27 cellular contexts compared by ENCODE assay signal in genomic region chr9:108652851-108653250, GRCh38.
"Had no signal": no experiment of that assay in that cellular context is flagged by ENCODE, and none has a peak within 500 bp of the region (broad histone marks: within the 10 kb centered on the region; RNA-seq: fewer than 3 reads in every experiment).

No MANE protein-coding gene starts in this region.

- H3K27me3 Mint-ChIP-seq: stimulated activated memory B cell treated with anti-CD40 and anti-IgM and Interleukin-4, amounts not matched to agents 10 μg/mL and 1 μg/mL and 100 μg/mL, for 72 hours; stimulated activated naive B cell treated with anti-CD40 and anti-IgM and Interleukin-4, amounts not matched to agents 10 μg/mL and 1 μg/mL and 100 μg/mL, for 72 hours; stimulated activated naive CD8-positive, alpha-beta T cell treated with anti-CD3 and anti-CD28 coated beads, Interleukin-15, Interleukin-2, amounts not matched to agents 100 ng/mL and 50 ng/mL, for 24 hours had no signal

- H3K27ac ChIP-seq: stomach, suprapubic skin, testis, thoracic aorta, thyroid gland, tibial artery, tibial nerve, transverse colon, upper lobe of left lung, upper lobe of right lung, uterus, vagina had no signal

- H3K36me3 ChIP-seq: stomach, suprapubic skin, thoracic aorta, thyroid gland, tibial artery, tibial nerve, transverse colon, upper lobe of left lung, upper lobe of right lung, uterus, vagina had no signal

- H3K4me3 Mint-ChIP-seq: stimulated activated effector memory CD8-positive, alpha-beta T cell treated with anti-CD3 and anti-CD28 coated beads, Interleukin-12 subunit alpha, Interleukin-12 subunit beta, amount 100 ng/mL, for 72 hours; stimulated activated memory B cell treated with anti-CD40 and anti-IgM and Interleukin-4, amounts not matched to agents 10 μg/mL and 1 μg/mL and 100 μg/mL, for 72 hours; stimulated activated naive B cell treated with anti-CD40 and anti-IgM and Interleukin-4, amounts not matched to agents 10 μg/mL and 1 μg/mL and 100 μg/mL, for 72 hours; stimulated activated naive CD8-positive, alpha-beta T cell treated with anti-CD3 and anti-CD28 coated beads, Interleukin-15, amount 100 ng/mL, for 72 hours; stimulated activated naive CD8-positive, alpha-beta T cell treated with anti-CD3 and anti-CD28 coated beads, Interleukin-15, Interleukin-2, amounts not matched to agents 100 ng/mL and 50 ng/mL, for 24 hours; type B pancreatic cell had no signal

- H3K4me3 ChIP-seq: stomach, suprapubic skin, testis, thoracic aorta, thyroid gland, tibial artery, tibial nerve, transverse colon, upper lobe of left lung, upper lobe of right lung, uterus, vagina had no signal

- H3K4me1 Mint-ChIP-seq: stimulated activated effector memory CD8-positive, alpha-beta T cell treated with anti-CD3 and anti-CD28 coated beads, Interleukin-12 subunit alpha, Interleukin-12 subunit beta, amount 100 ng/mL, for 72 hours; stimulated activated memory B cell treated with anti-CD40 and anti-IgM and Interleukin-4, amounts not matched to agents 10 μg/mL and 1 μg/mL and 100 μg/mL, for 72 hours; stimulated activated naive B cell treated with anti-CD40 and anti-IgM and Interleukin-4, amounts not matched to agents 10 μg/mL and 1 μg/mL and 100 μg/mL, for 72 hours; stimulated activated naive CD8-positive, alpha-beta T cell treated with anti-CD3 and anti-CD28 coated beads, Interleukin-15, amount 100 ng/mL, for 72 hours had no signal

- ATAC-seq: stimulated activated effector memory CD8-positive, alpha-beta T cell treated with anti-CD3 and anti-CD28 coated beads, Interleukin-12 subunit alpha, Interleukin-12 subunit beta, amount 100 ng/mL, for 72 hours; stimulated activated memory B cell treated with anti-CD40 and anti-IgM and Interleukin-4, amounts not matched to agents 10 μg/mL and 1 μg/mL and 100 μg/mL, for 72 hours; stimulated activated naive B cell treated with anti-CD40 and anti-IgM and Interleukin-4, amounts not matched to agents 10 μg/mL and 1 μg/mL and 100 μg/mL, for 72 hours; stimulated activated naive CD8-positive, alpha-beta T cell treated with anti-CD3 and anti-CD28 coated beads, Interleukin-15, amount 100 ng/mL, for 72 hours; stimulated activated naive CD8-positive, alpha-beta T cell treated with anti-CD3 and anti-CD28 coated beads, Interleukin-15, Interleukin-2, amounts not matched to agents 100 U/mL and 50 U/mL, for 24 hours; upper lobe of right lung had no signal

- H3K36me3 Mint-ChIP-seq: stimulated activated effector memory CD8-positive, alpha-beta T cell treated with anti-CD3 and anti-CD28 coated beads, Interleukin-12 subunit alpha, Interleukin-12 subunit beta, amount 100 ng/mL, for 72 hours; stimulated activated memory B cell treated with anti-CD40 and anti-IgM and Interleukin-4, amounts not matched to agents 10 μg/mL and 1 μg/mL and 100 μg/mL, for 72 hours; type B pancreatic cell had no signal

- H3K27me3 ChIP-seq: stomach, suprapubic skin, testis, thyroid gland, tibial artery, tibial nerve, transverse colon, upper lobe of left lung, upper lobe of right lung, uterus, vagina had no signal

- H3K9me3 ChIP-seq: stomach, suprapubic skin, testis, thoracic aorta, thyroid gland, tibial artery, tibial nerve, transverse colon, upper lobe of left lung, upper lobe of right lung, uterus, vagina had no signal

- H3K27ac Mint-ChIP-seq: stimulated activated effector memory CD8-positive, alpha-beta T cell treated with anti-CD3 and anti-CD28 coated beads, Interleukin-12 subunit alpha, Interleukin-12 subunit beta, amount 100 ng/mL, for 72 hours; stimulated activated memory B cell treated with anti-CD40 and anti-IgM and Interleukin-4, amounts not matched to agents 10 μg/mL and 1 μg/mL and 100 μg/mL, for 72 hours; stimulated activated naive B cell treated with anti-CD40 and anti-IgM and Interleukin-4, amounts not matched to agents 10 μg/mL and 1 μg/mL and 100 μg/mL, for 72 hours; stimulated activated naive CD8-positive, alpha-beta T cell treated with anti-CD3 and anti-CD28 coated beads, Interleukin-15, amount 100 ng/mL, for 72 hours; stimulated activated naive CD8-positive, alpha-beta T cell treated with anti-CD3 and anti-CD28 coated beads, Interleukin-15, Interleukin-2, amounts not matched to agents 100 ng/mL and 50 ng/mL, for 24 hours; type B pancreatic cell had no signal

- H3K4me1 ChIP-seq: stomach, testis, thyroid gland, tibial artery, tibial nerve, transverse colon, upper lobe of left lung, upper lobe of right lung, uterus, vagina had no signal

- H3K9me3 Mint-ChIP-seq: stimulated activated naive CD8-positive, alpha-beta T cell treated with anti-CD3 and anti-CD28 coated beads, Interleukin-15, amount 100 ng/mL, for 72 hours; type B pancreatic cell had no signal

- DNase-seq: stimulated activated CD4-positive, alpha-beta T cell treated with anti-CD3 and anti-CD28 coated beads, Interleukin-2, amount 100 ng/mL, for 48 hours; stimulated activated CD4-positive, alpha-beta T cell treated with anti-CD3 and anti-CD28 coated beads, Interleukin-4, amount 100 ng/mL, for 1 hour; stimulated activated CD4-positive, alpha-beta T cell treated with anti-CD3 and anti-CD28 coated beads, Interleukin-4, amount 100 ng/mL, for 24 hours; stimulated activated CD4-positive, alpha-beta T cell treated with anti-CD3 and anti-CD28 coated beads, Interleukin-4, amount 100 ng/mL, for 4 hours; stimulated activated CD8-positive, alpha-beta memory T cell treated with anti-CD3 and anti-CD28 coated beads, Interleukin-4, amount 100 ng/mL, for 48 hours; stimulated activated naive B cell treated with anti-CD40 and anti-IgM and Interleukin-4, amounts not matched to agents 10 μg/mL and 1 μg/mL and 100 μg/mL, for 72 hours; stimulated activated naive CD4-positive, alpha-beta T cell; stimulated activated naive CD4-positive, alpha-beta T cell treated with Interleukin-2 at 50 U/mL for 16 hours; stimulated activated naive CD8-positive, alpha-beta T cell treated with anti-CD3 and anti-CD28 coated beads, Interleukin-15, amount 100 ng/mL, for 72 hours; stimulated activated naive CD8-positive, alpha-beta T cell treated with anti-CD3 and anti-CD28 coated beads, Interleukin-15, Interleukin-2, amounts not matched to agents 100 U/mL and 50 U/mL, for 24 hours; stomach; substantia nigra; testis; thyroid gland; tibial artery; transverse colon; upper lobe of left lung; upper lobe of right lung; uterus had no signal
